ENCODE assay signal across 10 cellular contexts in genomic region chr17:47942568-47942967, GRCh38. TPM values are rescaled to one million over a fixed set of nuclear protein-coding genes. Genes with fewer than 3 reads are reported as not detected.
DNase-seq lines count a peak whose midpoint lies in the region; ATAC-seq and TF ChIP-seq lines count a peak whose summit lies in the region.
"Had no signal": no experiment of that assay in that cellular context is flagged by ENCODE, and none has a peak within 500 bp of the region (broad histone marks: within the 10 kb centered on the region; RNA-seq: fewer than 3 reads in every experiment).

No MANE protein-coding gene starts in this region.

- CTCF ChIA-PET in CD8-positive, alpha-beta T cell (lab: Charles Lee): interaction anchor here (1.1 to 23.6 kb wide), 3 partner anchors 22 to 102 kb away, joined by 3 to 421 read pairs (median 3); partner anchors contain the start of genes CDK5RAP3, PRR15L and SCRN2

- peak overlapping the region; percentile 72 for H3K4me3 ChIP-seq in CD8-positive, alpha-beta T cell (ENCODE audit: low read depth, low read length)
- peak overlapping the region; percentile 84 for H3K4me3 ChIP-seq in MG63

- no peaks in the 10 kb centered on the region for H3K27me3 Mint-ChIP-seq in CD8-positive, alpha-beta T cell (ENCODE audit: low read depth)
- no peaks in the 10 kb centered on the region for H3K27me3 Mint-ChIP-seq in central memory CD8-positive, alpha-beta T cell
- H3K27me3 Mint-ChIP-seq in natural killer cell treated with Interleukin-12 subunit alpha and Interleukin-12 subunit beta and Interleukin-15 and Interleukin-18, amount 100 ng/mL, for 72 hours: no peaks in the 10 kb centered on the region

- no peaks in the 10 kb centered on the region for H3K9me3 ChIP-seq in CD8-positive, alpha-beta T cell (ENCODE audit: low read length)
- H3K9me3 ChIP-seq in MG63: peaks cover 5% of the 10 kb centered on the region

- no peaks in the 10 kb centered on the region for H3K27me3 ChIP-seq in CD8-positive, alpha-beta T cell (ENCODE audit: insufficient read depth, low read length)
- H3K27me3 ChIP-seq in MG63: no peaks in the 10 kb centered on the region

- DNase-seq in CD8-positive, alpha-beta T cell: no peak
- no peak for DNase-seq in MG63
- DNase-seq in central memory CD8-positive, alpha-beta T cell (ENCODE audit: low spot score in 2 of 2): no peak
- no peak for DNase-seq in natural killer cell treated with Interleukin-12 subunit alpha and Interleukin-12 subunit beta and Interleukin-15 and Interleukin-18, amount 100 ng/mL, for 72 hours (ENCODE audit: low spot score)
- no peak for DNase-seq in COLO829 (ENCODE audit: low spot score)
- DNase-seq in NCI-H2081 treated with DMSO at 0.1 percent for 48 hours (lab: John Stamatoyannopoulos, UW): no peak
- DNase-seq: head of caudate nucleus, NCI-H446 treated with DMSO at 0.1 percent for 48 hours had no signal

- POLR2A ChIA-PET in CD8-positive, alpha-beta T cell (lab: Charles Lee): interaction anchor here (2.3 to 3.3 kb wide), 2 partner anchors 28 to 47 kb away, joined by 15 to 17 read pairs; partner anchors contain the start of genes CDK5RAP3 and SP2

- H3K4me1 Mint-ChIP-seq in CD8-positive, alpha-beta T cell (ENCODE audit: low read depth): peaks cover 63% of the 10 kb centered on the region
- peaks cover 42% of the 10 kb centered on the region for H3K4me1 Mint-ChIP-seq in central memory CD8-positive, alpha-beta T cell
- H3K4me1 Mint-ChIP-seq in natural killer cell treated with Interleukin-12 subunit alpha and Interleukin-12 subunit beta and Interleukin-15 and Interleukin-18, amount 100 ng/mL, for 72 hours (ENCODE audit: low read depth in 2 of 2): peaks cover 28 to 35% of the 10 kb centered on the region in 2 donors

- no peak for TF ChIP-seq CTCF in CD8-positive, alpha-beta T cell (IDR thresholded peaks at IDR 0.05)

- H3K36me3 ChIP-seq in CD8-positive, alpha-beta T cell (ENCODE audit: insufficient read depth, low read length): no peaks in the 10 kb centered on the region
- H3K36me3 ChIP-seq in MG63: peaks cover 32% of the 10 kb centered on the region

- no peak overlapping the region for H3K27ac ChIP-seq in CD8-positive, alpha-beta T cell (ENCODE audit: low read depth, low read length)

- no peaks in the 10 kb centered on the region for H3K9me3 Mint-ChIP-seq in CD8-positive, alpha-beta T cell
- no peaks in the 10 kb centered on the region for H3K9me3 Mint-ChIP-seq in central memory CD8-positive, alpha-beta T cell
- peaks cover 3% of the 10 kb centered on the region for H3K9me3 Mint-ChIP-seq in natural killer cell treated with Interleukin-12 subunit alpha and Interleukin-12 subunit beta and Interleukin-15 and Interleukin-18, amount 100 ng/mL, for 72 hours

- H3K36me3 Mint-ChIP-seq in CD8-positive, alpha-beta T cell: peaks cover 31% of the 10 kb centered on the region
- H3K36me3 Mint-ChIP-seq in central memory CD8-positive, alpha-beta T cell (ENCODE audit: insufficient read depth): peaks cover 6% of the 10 kb centered on the region
- H3K36me3 Mint-ChIP-seq in natural killer cell treated with Interleukin-12 subunit alpha and Interleukin-12 subunit beta and Interleukin-15 and Interleukin-18, amount 100 ng/mL, for 72 hours: peaks cover 8% of the 10 kb centered on the region

- H3K4me3 Mint-ChIP-seq in CD8-positive, alpha-beta T cell: peak overlapping the region; percentile 86
- peak overlapping the region; percentile 81 for H3K4me3 Mint-ChIP-seq in central memory CD8-positive, alpha-beta T cell
- peak overlapping the region; percentile 80 for H3K4me3 Mint-ChIP-seq in natural killer cell treated with Interleukin-12 subunit alpha and Interleukin-12 subunit beta and Interleukin-15 and Interleukin-18, amount 100 ng/mL, for 72 hours

- peak overlapping the region; percentile 87 for H3K27ac Mint-ChIP-seq in CD8-positive, alpha-beta T cell
- no peak overlapping the region for H3K27ac Mint-ChIP-seq in central memory CD8-positive, alpha-beta T cell (ENCODE audit: low read depth)
- peak overlapping the region; percentile 54 to 71 for H3K27ac Mint-ChIP-seq in natural killer cell treated with Interleukin-12 subunit alpha and Interleukin-12 subunit beta and Interleukin-15 and Interleukin-18, amount 100 ng/mL, for 72 hours

- no peak for ATAC-seq in CD8-positive, alpha-beta T cell
- ATAC-seq in central memory CD8-positive, alpha-beta T cell (replicated peaks; ENCODE audit: extremely low read depth, poor library complexity, severe bottlenecking): no peak
- no peak for ATAC-seq in natural killer cell treated with Interleukin-12 subunit alpha and Interleukin-12 subunit beta and Interleukin-15 and Interleukin-18, amount 100 ng/mL, for 72 hours
- no peak for ATAC-seq in HG03354 (IDR thresholded peaks at IDR 0.05; ENCODE audit: poor library complexity, severe bottlenecking, unreplicated experiment)
- ATAC-seq in GM21528 (IDR thresholded peaks at IDR 0.05; ENCODE audit: low FRiP score, unreplicated experiment): no peak

- peaks cover 56% of the 10 kb centered on the region for H3K4me1 ChIP-seq in CD8-positive, alpha-beta T cell (ENCODE audit: insufficient read depth, low read length)

- intact Hi-C loops in CD8-positive, alpha-beta T cell (cut with DNase I, micrococcal nuclease): loop anchor here (5.0 to 10.0 kb wide), 3 partner anchors 160 to 875 kb away; partner anchors contain the start of genes CBX1 (in 2 of the 2) and SNX11 (in 1 of the 2)

RNA-seq across cellular contexts. Expression of gene PNPO, which starts 1.2 kb away (rescaled TPM):
- total RNA-seq in CD8-positive, alpha-beta T cell: 1 to 10 TPM; 5.7 to 5.8 TPM
- 41.4 and 89.7 TPM in 2 replicates for total RNA-seq in MG63 (2014; rRNA removed; shearing (Covaris generic); ENCODE audit: low replicate concordance)
- total RNA-seq in natural killer cell treated with Interleukin-12 subunit alpha and Interleukin-12 subunit beta and Interleukin-15 and Interleukin-18, amount 100 ng/mL, for 72 hours: 10 to 100 TPM; 21.5 to 39.9 TPM

RNA-seq across cellular contexts. Expression of gene PRR15L, which starts 15.1 kb away (rescaled TPM):
- not detected for total RNA-seq in CD8-positive, alpha-beta T cell
- not detected in 2 replicates for total RNA-seq in MG63 (2014; rRNA removed; shearing (Covaris generic); ENCODE audit: low replicate concordance)
- total RNA-seq in natural killer cell treated with Interleukin-12 subunit alpha and Interleukin-12 subunit beta and Interleukin-15 and Interleukin-18, amount 100 ng/mL, for 72 hours: not detected

RNA-seq across cellular contexts. Expression of gene CDK5RAP3, which starts 28.3 kb away (rescaled TPM):
- 100 to 1,000 TPM; 220 to 231 TPM for total RNA-seq in CD8-positive, alpha-beta T cell
- 53.3 and 59.4 TPM in 2 replicates for total RNA-seq in MG63 (2014; rRNA removed; shearing (Covaris generic); ENCODE audit: low replicate concordance)
- 100 to 1,000 TPM; 150 to 278 TPM for total RNA-seq in natural killer cell treated with Interleukin-12 subunit alpha and Interleukin-12 subunit beta and Interleukin-15 and Interleukin-18, amount 100 ng/mL, for 72 hours

RNA-seq across cellular contexts. Expression of gene SP2, which starts 46.5 kb away (rescaled TPM):
- total RNA-seq in CD8-positive, alpha-beta T cell: 10 to 100 TPM; 24.5 to 26.0 TPM
- total RNA-seq in MG63 (2014; rRNA removed; shearing (Covaris generic); ENCODE audit: low replicate concordance): 0.81 and 2.3 TPM in 2 replicates
- total RNA-seq in natural killer cell treated with Interleukin-12 subunit alpha and Interleukin-12 subunit beta and Interleukin-15 and Interleukin-18, amount 100 ng/mL, for 72 hours: 10 to 100 TPM; 22.0 to 25.8 TPM
